26 cellular contexts compared by ENCODE assay signal in genomic region chr5:68838157-68838718, GRCh38.
DNase-seq lines count a peak whose midpoint lies in the region; ATAC-seq, FAIRE-seq and TF ChIP-seq lines count a peak whose summit lies in the region.
"Had no signal": no experiment of that assay in that cellular context is flagged by ENCODE, and none has a peak within 500 bp of the region (broad histone marks: within the 10 kb centered on the region; RNA-seq: fewer than 3 reads in every experiment).

No MANE protein-coding gene starts in this region.

- H2AFZ ChIP-seq in K562 (ENCODE audit: low read depth, low read length) (no peak overlapping the region), smooth muscle cell (ENCODE audit: low read depth) (no peak overlapping the region)

- ATAC-seq in K562 (peak; percentile 45; the same call in 2 of the 3 replicates), esophagus mucosa (peak; percentile 90)
- ATAC-seq: A549; CD8-positive, alpha-beta T cell; SK-N-SH treated with all-trans-retinoic acid at 6 μM for 48 hours had no signal

- H3K27me3 ChIP-seq in K562 (ENCODE audit: control insufficient read depth in 2 of 2, insufficient read depth in 2 of 2, low read length in 2 of 2) (peaks cover 4 to 20% of the 10 kb centered on the region in 2 experiments; a peak in 4 of 5 replicates), smooth muscle cell (ENCODE audit: low read depth) (no peaks in the 10 kb centered on the region)
- H3K27me3 ChIP-seq in CD4-positive, alpha-beta memory T cell (ENCODE audit: insufficient read depth, low read length), result no peaks in the 10 kb centered on the region
- H3K27me3 ChIP-seq: MG63, SJCRH30 had no signal

- no peak for TF ChIP-seq POLR2A in K562 (conservative IDR thresholded peaks at IDR 0.05)

- H3K4me2 ChIP-seq in K562 (ENCODE audit: insufficient read depth, low read length), result no peak overlapping the region
- H3K4me2 ChIP-seq in smooth muscle cell, result no peak overlapping the region
- H3K4me2 ChIP-seq: A549 had no signal

- H3K4me3 ChIP-seq in K562, result no peak overlapping the region
- H3K4me3 ChIP-seq in smooth muscle cell, result no peak overlapping the region
- no peak overlapping the region for H3K4me3 ChIP-seq in CD4-positive, alpha-beta memory T cell (ENCODE audit: low read length in 2 of 2)
- H3K4me3 ChIP-seq: A549, MG63, SJCRH30 had no signal

- DNase-seq in K562 (ENCODE audit: extremely low read depth in 1 of 4, low spot score in 3 of 4), result no peak
- no peak for DNase-seq in neural crest cell (ENCODE audit: low read depth, low spot score)
- no peak for DNase-seq in smooth muscle cell (lab: John Stamatoyannopoulos, UW; ENCODE audit: unreplicated experiment)
- no peak for DNase-seq in DMS114 treated with DMSO at 0.1 percent for 48 hours (lab: John Stamatoyannopoulos, UW; ENCODE audit: unreplicated experiment)
- no peak for DNase-seq in CD4-positive, alpha-beta memory T cell
- no peak for DNase-seq in ACHN
- no peak for DNase-seq in osteocyte (ENCODE audit: extremely low spot score, unreplicated experiment)
- DNase-seq: C1 segment of cervical spinal cord; CD8-positive, alpha-beta T cell; DMS79 treated with DMSO at 0.1 percent for 48 hours; GF-D8; KG1; MG63; NCI-H1105 treated with DMSO at 0.1 percent for 48 hours; NCI-H146; NCI-H1930; NCI-H2107; NCI-H446; NCI-H524 treated with DMSO at 0.1 percent for 48 hours; NCI-H774; SJCRH30 had no signal

- H3K27ac ChIP-seq in K562 (ENCODE audit: extremely low read depth, low read depth, low read length) (no peak overlapping the region), smooth muscle cell (ENCODE audit: low read depth) (peak overlapping the region; percentile 52)
- H3K27ac ChIP-seq in CD4-positive, alpha-beta memory T cell (ENCODE audit: low read depth, low read length), result no peak overlapping the region
- H3K27ac ChIP-seq: A549, SJCRH30 had no signal

- intact Hi-C loops in K562 (cut with micrococcal nuclease), result no loop called here
- intact Hi-C loops in CD4-positive, alpha-beta memory T cell (cut with micrococcal nuclease), result no loop called here

- H3K36me3 Mint-ChIP-seq in neural crest cell (ENCODE audit: low read depth) (no peaks in the 10 kb centered on the region), osteocyte (ENCODE audit: unreplicated experiment) (no peaks in the 10 kb centered on the region)
- H3K36me3 Mint-ChIP-seq in CD4-positive, alpha-beta memory T cell, result no peaks in the 10 kb centered on the region
- H3K36me3 Mint-ChIP-seq: CD8-positive, alpha-beta T cell had no signal

- H3K4me1 ChIP-seq in K562 (replicated peaks in 1 of 2; ENCODE audit: control insufficient read depth in 2 of 2, insufficient read depth in 2 of 2, low read length in 2 of 2), result no peaks in the 10 kb centered on the region
- H3K4me1 ChIP-seq in smooth muscle cell (ENCODE audit: low read depth), result peaks cover 4% of the 10 kb centered on the region
- H3K4me1 ChIP-seq in CD4-positive, alpha-beta memory T cell (ENCODE audit: insufficient read depth, low read length), result no peaks in the 10 kb centered on the region
- H3K4me1 ChIP-seq: A549, SJCRH30 had no signal

- in situ Hi-C loops in K562 (cut with MboI), result no loop called here
- in situ Hi-C loops in ACHN (cut with HindIII; ENCODE audit: low pct_ligation_motif_present, low pct_unique_long_range_greater_than_20kb, low sequenced_read_pairs), result no loop called here

- no peak for TF ChIP-seq RAD21 in K562 (CRISPR knock-in tag; conservative IDR thresholded peaks at IDR 0.05 in 1 of 2, IDR thresholded peaks at IDR 0.05 in 1 of 2)

- H3K9ac ChIP-seq in K562 (ENCODE audit: insufficient read depth in 1 of 2, low read depth in 2 of 2, low read length in 2 of 2) (no peak overlapping the region), smooth muscle cell (ENCODE audit: low read depth) (no peak overlapping the region)

- TF ChIP-seq EP300 in K562 (IDR thresholded peaks at IDR 0.05; ENCODE audit: low read length), result no peak

- no peaks in the 10 kb centered on the region for H3K9me1 ChIP-seq in K562 (ENCODE audit: control insufficient read depth, insufficient read depth, low read length)

- H3K4me3 Mint-ChIP-seq in neural crest cell (no peak overlapping the region), osteocyte (ENCODE audit: unreplicated experiment) (no peak overlapping the region)
- no peak overlapping the region for H3K4me3 Mint-ChIP-seq in CD4-positive, alpha-beta memory T cell
- H3K4me3 Mint-ChIP-seq: CD8-positive, alpha-beta T cell had no signal

- FAIRE-seq in K562 (lab: Jason Lieb, UNC), result no peak
- FAIRE-seq: A549, GM12892 had no signal

- POLR2A ChIA-PET in K562 (lab: Yijun Ruan, JAX), result interaction anchor here (0.6 kb wide), 1 partner anchor 289 kb away, joined by 3 read pairs; no protein-coding TSS in a partner anchor
- POLR2A ChIA-PET in CD4-positive, alpha-beta memory T cell (lab: Charles Lee; ENCODE audit: partially characterized antibody), result no interaction called here

- H3K27me3 Mint-ChIP-seq in neural crest cell (ENCODE audit: low read depth) (no peaks in the 10 kb centered on the region), osteocyte (ENCODE audit: unreplicated experiment) (no peaks in the 10 kb centered on the region)
- peaks cover 2 to 5% of the 10 kb centered on the region in 2 donors for H3K27me3 Mint-ChIP-seq in CD4-positive, alpha-beta memory T cell

- H3K27ac Mint-ChIP-seq in neural crest cell (ENCODE audit: unreplicated experiment) (peak overlapping the region; percentile 64), osteocyte (ENCODE audit: unreplicated experiment) (no peak overlapping the region)
- H3K27ac Mint-ChIP-seq in CD4-positive, alpha-beta memory T cell, result no peak overlapping the region
- H3K27ac Mint-ChIP-seq: CD8-positive, alpha-beta T cell had no signal

- H3K4me1 Mint-ChIP-seq in neural crest cell (peaks cover 14% of the 10 kb centered on the region), osteocyte (ENCODE audit: unreplicated experiment) (peaks cover 4% of the 10 kb centered on the region)
- H3K4me1 Mint-ChIP-seq in CD4-positive, alpha-beta memory T cell, result no peaks in the 10 kb centered on the region

- H3K36me3 ChIP-seq in K562 (ENCODE audit: control insufficient read depth, insufficient read depth, low read length), result no peaks in the 10 kb centered on the region
- H3K36me3 ChIP-seq in smooth muscle cell (ENCODE audit: low read depth), result no peaks in the 10 kb centered on the region
- no peaks in the 10 kb centered on the region for H3K36me3 ChIP-seq in CD4-positive, alpha-beta memory T cell (ENCODE audit: insufficient read depth, low read length)
- H3K36me3 ChIP-seq: MG63, SJCRH30 had no signal

- H3F3A ChIP-seq in smooth muscle cell (ENCODE audit: low read depth), result peaks cover 13% of the 10 kb centered on the region

- CTCF ChIA-PET in K562 (lab: Yijun Ruan, JAX; ENCODE audit: low intra/inter-chr PET ratio), result no interaction called here
- CTCF ChIA-PET in CD4-positive, alpha-beta memory T cell (lab: Charles Lee; ENCODE audit: partially characterized antibody), result no interaction called here

- 5% methylated on average over 3 of the region's 3 CpGs for WGBS in K562 (ENCODE audit: insufficient coverage, low coverage, missing lambda C conversion rate)
- WGBS in smooth muscle cell (ENCODE audit: low lambda C conversion rate), result 87% methylated on average over 3 of the region's 3 CpGs

- H3K9me3 Mint-ChIP-seq in neural crest cell, result no peaks in the 10 kb centered on the region
- H3K9me3 Mint-ChIP-seq in CD4-positive, alpha-beta memory T cell, result no peaks in the 10 kb centered on the region
- no peaks in the 10 kb centered on the region for H3K9me3 Mint-ChIP-seq in osteocyte (ENCODE audit: unreplicated experiment)
- H3K9me3 Mint-ChIP-seq: CD8-positive, alpha-beta T cell had no signal

- no peaks in the 10 kb centered on the region; the same call in 1 of the 2 replicates for H4K20me1 ChIP-seq in K562 (replicated peaks; ENCODE audit: control insufficient read depth, insufficient read depth, low read length)
- no peaks in the 10 kb centered on the region for H4K20me1 ChIP-seq in smooth muscle cell (ENCODE audit: low read depth)

- TF ChIP-seq CTCF in K562 (IDR thresholded peaks at IDR 0.05 in 2 of 3, conservative IDR thresholded peaks at IDR 0.05 in 1 of 3; ENCODE audit: insufficient read depth in 2 of 3, low read depth in 1 of 3, low read length in 3 of 3), result no peak
- TF ChIP-seq CTCF in neural crest cell (conservative IDR thresholded peaks at IDR 0.05), result no peak
- TF ChIP-seq CTCF in smooth muscle cell (IDR thresholded peaks at IDR 0.05; ENCODE audit: borderline replicate concordance, insufficient read depth, poor library complexity, severe bottlenecking), result no peak
- TF ChIP-seq CTCF in osteocyte (IDR thresholded peaks at IDR 0.05), result no peak

- H3K9me3 ChIP-seq in K562 (replicated peaks; ENCODE audit: control insufficient read depth, insufficient read depth, low read depth, low read length), result no peaks in the 10 kb centered on the region
- H3K9me3 ChIP-seq in smooth muscle cell (replicated peaks; ENCODE audit: low read depth), result no peaks in the 10 kb centered on the region
- H3K9me3 ChIP-seq in CD4-positive, alpha-beta memory T cell (ENCODE audit: control insufficient read depth in 1 of 2, low read length in 2 of 2), result no peaks in the 10 kb centered on the region
- H3K9me3 ChIP-seq: A549, Caco-2, MG63, SJCRH30 had no signal

- no peaks in the 10 kb centered on the region for H3K79me2 ChIP-seq in K562 (ENCODE audit: control insufficient read depth, insufficient read depth, low read length)
- H3K79me2 ChIP-seq in smooth muscle cell (ENCODE audit: low read depth), result no peaks in the 10 kb centered on the region

- no TSS peak for BruUV-seq in K562 (replicated peaks; lab: Mats Ljungman, UMichigan)

TF ChIP-seq in K562, 482 proteins besides CTCF, POLR2A, EP300 and RAD21 (continues in another document):
- TF ChIP-seq SNIP1 (IDR thresholded peaks at IDR 0.05; ENCODE audit: low read depth) (no peak), GTF2E2 (tag; IDR thresholded peaks at IDR 0.05) (no peak), POLR3G (IDR thresholded peaks at IDR 0.05; ENCODE audit: extremely low read depth, insufficient read length, insufficient replicate concordance) (no peak), TCFL5 (CRISPR knock-in tag; conservative IDR thresholded peaks at IDR 0.05) (no peak), CC2D1A (IDR thresholded peaks at IDR 0.05) (no peak), CREB5 (CRISPR knock-in tag; IDR thresholded peaks at IDR 0.05) (no peak)
